In the genomic region with DNA sequence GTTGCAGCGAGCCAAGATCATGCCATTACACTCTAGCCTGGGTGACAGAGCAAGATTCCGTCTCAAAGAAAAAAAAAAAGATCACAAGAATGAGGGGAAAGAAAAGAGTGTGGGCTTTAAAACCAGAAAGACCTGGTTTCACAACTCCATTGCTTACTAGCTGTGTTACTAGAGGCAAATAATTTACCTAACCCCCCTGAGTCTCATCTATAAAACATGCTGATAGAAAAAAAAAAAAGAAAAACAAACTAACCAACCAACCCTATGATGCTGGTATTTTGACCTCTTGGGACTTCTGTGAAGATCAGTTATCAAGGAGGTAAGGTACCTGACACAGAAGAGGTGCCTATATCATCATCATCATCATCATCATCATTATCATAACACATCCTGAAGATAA, we compare ENCODE assay signal across 24 cellular contexts.
DNase-seq lines count a peak whose midpoint lies in the region; ATAC-seq, FAIRE-seq and TF ChIP-seq lines count a peak whose summit lies in the region.
"Had no signal": no experiment of that assay in that cellular context is flagged by ENCODE, and none has a peak within 500 bp of the region (broad histone marks: within the 10 kb centered on the region; RNA-seq: fewer than 3 reads in every experiment).

No MANE protein-coding gene starts in this region.

- intact Hi-C loops in Caco-2 (cut with micrococcal nuclease; ENCODE audit: unreplicated experiment) (no loop called here), stomach (cut with DNase I; ENCODE audit: low total_unique reads) (no loop called here)

- H3K27ac ChIP-seq in A549 (no peak overlapping the region), stomach (no peak overlapping the region)
- H3K27ac ChIP-seq: BLaER1 treated with 17β-estradiol and CSF1 and Interleukin-3, amounts not matched to agents 10 nM and 100 nM; C4-2B had no signal

- H3K4me2 ChIP-seq in A549 = no peak overlapping the region
- H3K4me2 ChIP-seq: BLaER1 treated with 17β-estradiol and CSF1 and Interleukin-3, amounts not matched to agents 10 nM and 100 nM had no signal

- no peaks in the 10 kb centered on the region for H3K36me3 Mint-ChIP-seq in Caco-2 (ENCODE audit: insufficient read depth, unreplicated experiment)
- peaks cover 57% of the 10 kb centered on the region for H3K36me3 Mint-ChIP-seq in endothelial cell (ENCODE audit: low read depth, unreplicated experiment)
- H3K36me3 Mint-ChIP-seq: CD8-positive, alpha-beta T cell had no signal

- no peak for DNase-seq in A549 (ENCODE audit: low read depth in 1 of 2, low spot score in 1 of 2)
- no peak for DNase-seq in Caco-2
- DNase-seq in endothelial cell (ENCODE audit: low spot score) = no peak
- no peak for DNase-seq in NCI-H2107 treated with DMSO at 0.1 percent for 48 hours (lab: John Stamatoyannopoulos, UW; ENCODE audit: unreplicated experiment)
- no peak for DNase-seq in stomach
- DNase-seq: 8988T; AML-193; CD4-positive, alpha-beta T cell; CD8-positive, alpha-beta T cell; DMS 273 treated with DMSO at 0.1 percent for 48 hours; DMS153; DMS53; DND-41; EL; GDM1 had no signal

- no peaks in the 10 kb centered on the region for H3K9me3 ChIP-seq in A549
- no peaks in the 10 kb centered on the region for H3K9me3 ChIP-seq in Caco-2
- no peaks in the 10 kb centered on the region for H3K9me3 ChIP-seq in stomach
- H3K9me3 ChIP-seq: BLaER1 treated with 17β-estradiol and CSF1 and Interleukin-3, amounts not matched to agents 10 nM and 100 nM had no signal

- TF ChIP-seq POLR2A in A549 (IDR thresholded peaks at IDR 0.05; ENCODE audit: low read length) = no peak
- no peak for TF ChIP-seq POLR2A in stomach (IDR thresholded peaks at IDR 0.05)

- H3K4me1 ChIP-seq in A549 (no peaks in the 10 kb centered on the region), Caco-2 (peaks cover 27% of the 10 kb centered on the region), stomach (peaks cover 0 to 13% (median 7%) of the 10 kb centered on the region in 4 donors)

- POLR2A ChIA-PET in A549 (lab: Yijun Ruan, JAX) = no interaction called here
- POLR2A ChIA-PET in Caco-2 (lab: Charles Lee) = no interaction called here

- TF ChIP-seq EP300 in A549 (IDR thresholded peaks at IDR 0.05) = no peak
- no peak for TF ChIP-seq EP300 in stomach (IDR thresholded peaks at IDR 0.05)

- H3K27ac Mint-ChIP-seq in Caco-2 (ENCODE audit: unreplicated experiment) = peak overlapping the region; percentile 42
- H3K27ac Mint-ChIP-seq in endothelial cell (ENCODE audit: unreplicated experiment) = no peak overlapping the region
- H3K27ac Mint-ChIP-seq: B cell; CD4-positive, alpha-beta T cell; CD8-positive, alpha-beta T cell had no signal

- no peak for ATAC-seq in A549
- ATAC-seq in HG03097 (IDR thresholded peaks at IDR 0.05; ENCODE audit: low FRiP score, unreplicated experiment) = no peak
- ATAC-seq: CD8-positive, alpha-beta T cell; GM12878 had no signal

- FAIRE-seq in A549 (lab: Jason Lieb, UNC) = peak; percentile 56
- FAIRE-seq: A204.1, GM12878, GM12892, GM18507, GM19239 had no signal

- H3K4me3 Mint-ChIP-seq in Caco-2 (ENCODE audit: unreplicated experiment) (no peak overlapping the region), endothelial cell (ENCODE audit: unreplicated experiment) (peak overlapping the region; percentile 66)
- H3K4me3 Mint-ChIP-seq: B cell; CD4-positive, alpha-beta T cell; CD8-positive, alpha-beta T cell had no signal

- TF ChIP-seq CTCF in A549 (IDR thresholded peaks at IDR 0.05) = no peak
- TF ChIP-seq CTCF in Caco-2 (IDR thresholded peaks at IDR 0.05; ENCODE audit: insufficient read depth in 1 of 2, low read depth in 1 of 2, low read length in 1 of 2, severe bottlenecking in 1 of 2, unreplicated experiment in 1 of 2) = no peak
- no peak for TF ChIP-seq CTCF in endothelial cell (IDR thresholded peaks at IDR 0.05; ENCODE audit: unreplicated experiment)
- TF ChIP-seq CTCF in stomach (IDR thresholded peaks at IDR 0.05) = no peak

- no peak for TF ChIP-seq RAD21 in A549 (conservative IDR thresholded peaks at IDR 0.05 in 1 of 2, IDR thresholded peaks at IDR 0.05 in 1 of 2)

- BruUV-seq in Caco-2 (replicated peaks; lab: Mats Ljungman, UMichigan) = no TSS peak

- CTCF ChIA-PET in A549 (lab: Yijun Ruan, JAX) (interaction anchor here (0.6 to 1.6 kb wide), 2 partner anchors 12 to 108 kb away, joined by 3 to 5 read pairs; no protein-coding TSS in a partner anchor), Caco-2 (lab: Charles Lee) (no interaction called here)

- H3K27me3 Mint-ChIP-seq in Caco-2 (ENCODE audit: insufficient read depth, unreplicated experiment) (no peaks in the 10 kb centered on the region), endothelial cell (ENCODE audit: unreplicated experiment) (peaks cover 12% of the 10 kb centered on the region)
- H3K27me3 Mint-ChIP-seq: CD4-positive, alpha-beta T cell had no signal

- H3K36me3 ChIP-seq in Caco-2 (ENCODE audit: control insufficient read depth, insufficient read depth, low read length) (no peaks in the 10 kb centered on the region; the same call in none of the 2 replicates), stomach (peaks cover 26 to 98% (median 97%) of the 10 kb centered on the region in 4 donors)

- H3K4me3 ChIP-seq in A549 (no peak overlapping the region), Caco-2 (ENCODE audit: low read depth, low read length) (no peak overlapping the region), stomach (no peak overlapping the region)
- H3K4me3 ChIP-seq: BLaER1 treated with 17β-estradiol and CSF1 and Interleukin-3, amounts not matched to agents 10 nM and 100 nM; GM12878 had no signal

- no peaks in the 10 kb centered on the region for H3K27me3 ChIP-seq in Caco-2 (replicated peaks; ENCODE audit: control insufficient read depth, insufficient read depth, low read length)
- H3K27me3 ChIP-seq in stomach = no peaks in the 10 kb centered on the region
- H3K27me3 ChIP-seq: BLaER1 treated with 17β-estradiol and CSF1 and Interleukin-3, amounts not matched to agents 10 nM and 100 nM had no signal

- H3K4me1 Mint-ChIP-seq in Caco-2 (ENCODE audit: low read depth, unreplicated experiment) (peaks cover 33% of the 10 kb centered on the region), endothelial cell (ENCODE audit: unreplicated experiment) (no peaks in the 10 kb centered on the region)
- H3K4me1 Mint-ChIP-seq: B cell had no signal

- no peaks in the 10 kb centered on the region for H3K9me3 Mint-ChIP-seq in Caco-2 (ENCODE audit: unreplicated experiment)
- no peaks in the 10 kb centered on the region for H3K9me3 Mint-ChIP-seq in endothelial cell (ENCODE audit: unreplicated experiment)
- H3K9me3 Mint-ChIP-seq: CD4-positive, alpha-beta T cell; CD8-positive, alpha-beta T cell had no signal

- WGBS in A549 (ENCODE audit: missing lambda C conversion rate) = 93% methylated on average over 2 of the region's 2 CpGs
- 85 to 95% (median 93%) methylated on average over 2 of the region's 2 CpGs for WGBS in stomach, 5 donors

TF ChIP-seq in A549, 52 proteins besides CTCF, POLR2A, EP300 and RAD21:
- TF ChIP-seq BHLHE40 (IDR thresholded peaks at IDR 0.05; ENCODE audit: low read depth, low read length) = no peak
TF ChIP-seq in A549: peak in this region for 0.
